ENCODE assay signal across 14 cellular contexts in the genomic region with DNA sequence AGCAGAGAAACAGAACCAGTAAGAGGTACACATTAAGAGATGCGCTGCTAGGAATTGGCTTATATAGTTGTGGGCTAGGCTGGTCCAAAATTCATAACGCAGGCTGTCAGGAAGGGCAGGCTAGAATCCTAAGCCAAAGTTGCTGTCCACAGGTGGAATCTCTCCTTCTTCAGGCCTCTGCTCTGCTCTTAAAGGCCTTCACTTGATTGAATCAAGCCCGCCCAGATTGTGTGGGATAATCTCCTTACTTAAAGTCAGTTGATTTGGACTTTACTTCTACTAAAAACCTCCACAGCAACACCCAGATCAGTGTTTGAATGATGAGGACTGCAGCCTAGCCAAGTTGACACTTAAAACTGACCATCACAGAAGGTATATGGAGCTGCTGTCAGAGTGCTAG.
DNase-seq lines count a peak whose midpoint lies in the region; TF ChIP-seq lines count a peak whose summit lies in the region.
"Had no signal": no experiment of that assay in that cellular context is flagged by ENCODE, and none has a peak within 500 bp of the region (broad histone marks: within the 10 kb centered on the region; RNA-seq: fewer than 3 reads in every experiment).

No MANE protein-coding gene starts in this region.

- H3K36me3 Mint-ChIP-seq in neural progenitor cell = peaks cover 3% of the 10 kb centered on the region
- H3K36me3 Mint-ChIP-seq: CD4-positive, alpha-beta memory T cell had no signal

- intact Hi-C loops in adrenal gland (cut with DNase I) = no loop called here

- H2BK5ac ChIP-seq in mesenchymal stem cell (ENCODE audit: low read depth, low read length, poor library complexity, severe bottlenecking) = no peak overlapping the region

- peak overlapping the region in 9 of 11 experiments; percentile 54 to 76 (median 67); a peak in 17 of 22 replicates for H3K4me2 ChIP-seq in BLaER1 treated with 17β-estradiol and CSF1 and Interleukin-3, amounts not matched to agents 10 nM and 100 nM
- H3K4me2 ChIP-seq in mesenchymal stem cell (ENCODE audit: low read length, poor library complexity, severe bottlenecking) (no peak overlapping the region), neural progenitor cell (no peak overlapping the region)

- no peak overlapping the region for H3K4me3 Mint-ChIP-seq in neural progenitor cell
- H3K4me3 Mint-ChIP-seq: CD4-positive, alpha-beta memory T cell had no signal

- no peak overlapping the region for H4K91ac ChIP-seq in mesenchymal stem cell (ENCODE audit: low read length)

- no peak overlapping the region for H3K9ac ChIP-seq in BLaER1 treated with 17β-estradiol and CSF1 and Interleukin-3, amounts not matched to agents 10 nM and 100 nM
- H3K9ac ChIP-seq in mesenchymal stem cell (ENCODE audit: low read length) (peak overlapping the region; percentile 51), neural progenitor cell (no peak overlapping the region)

- DNase-seq in adrenal gland (peak in 2 of 7 donors; percentile 11 to 14), mesenchymal stem cell (no peak), suprapubic skin (ENCODE audit: low spot score in 2 of 2) (peak in 1 of 2 donors; percentile 55), DMS 273 (lab: John Stamatoyannopoulos, UW; ENCODE audit: unreplicated experiment) (no peak), nucleus accumbens (lab: John Stamatoyannopoulos, UW) (no peak), neural progenitor cell (ENCODE audit: low spot score) (no peak)
- DNase-seq: Calu3; CD4-positive, alpha-beta memory T cell; NCI-H1105 treated with DMSO at 0.1 percent for 48 hours; NCI-H1694 treated with DMSO at 0.1 percent for 48 hours; NCI-H2107; NCI-H2227 treated with DMSO at 0.1 percent for 48 hours; NCI-H524 had no signal

- H3K4me3 ChIP-seq in BLaER1 treated with 17β-estradiol and CSF1 and Interleukin-3, amounts not matched to agents 10 nM and 100 nM = no peak overlapping the region
- no peak overlapping the region for H3K4me3 ChIP-seq in adrenal gland
- no peak overlapping the region for H3K4me3 ChIP-seq in mesenchymal stem cell (ENCODE audit: insufficient read depth in 1 of 2, low read depth in 1 of 2, low read length in 2 of 2)
- H3K4me3 ChIP-seq in suprapubic skin = no peak overlapping the region
- H3K4me3 ChIP-seq in neural progenitor cell = no peak overlapping the region

- H3K79me2 ChIP-seq in neural progenitor cell (ENCODE audit: low read depth) = no peaks in the 10 kb centered on the region

- no peak overlapping the region for H3K14ac ChIP-seq in mesenchymal stem cell (ENCODE audit: low read length in 2 of 2)

- no peak overlapping the region for H2BK12ac ChIP-seq in mesenchymal stem cell (ENCODE audit: low read length in 2 of 2)

- no peak overlapping the region for H2BK120ac ChIP-seq in mesenchymal stem cell (ENCODE audit: low read depth, low read length)

- no peak overlapping the region for H3K18ac ChIP-seq in mesenchymal stem cell (ENCODE audit: low read depth in 1 of 2, low read length in 2 of 2)

- H2BK15ac ChIP-seq in mesenchymal stem cell (ENCODE audit: low read depth, poor library complexity, severe bottlenecking) = no peak overlapping the region

- H3K23ac ChIP-seq in mesenchymal stem cell (ENCODE audit: low read length in 2 of 2) = no peak overlapping the region

- TF ChIP-seq CTCF in adrenal gland (IDR thresholded peaks at IDR 0.05) (no peak), suprapubic skin (IDR thresholded peaks at IDR 0.05) (no peak), neural progenitor cell (IDR thresholded peaks at IDR 0.05) (no peak)

- no peak overlapping the region for H3K27ac Mint-ChIP-seq in neural progenitor cell

- H3K27me3 Mint-ChIP-seq in neural progenitor cell (ENCODE audit: insufficient read depth, low read depth) = peaks cover 5% of the 10 kb centered on the region
- H3K27me3 Mint-ChIP-seq: CD4-positive, alpha-beta memory T cell had no signal

- H2AFZ ChIP-seq in mesenchymal stem cell (ENCODE audit: low read depth, low read length) (no peak overlapping the region), neural progenitor cell (replicated peaks) (no peak overlapping the region)

- peaks cover 3% of the 10 kb centered on the region for H3K4me1 Mint-ChIP-seq in neural progenitor cell
- H3K4me1 Mint-ChIP-seq: CD4-positive, alpha-beta memory T cell had no signal

- no peaks in the 10 kb centered on the region for H3K36me3 ChIP-seq in BLaER1 treated with 17β-estradiol and CSF1 and Interleukin-3, amounts not matched to agents 10 nM and 100 nM
- H3K36me3 ChIP-seq in adrenal gland (replicated peaks in 1 of 2) = no peaks in the 10 kb centered on the region
- H3K36me3 ChIP-seq in mesenchymal stem cell (ENCODE audit: control insufficient read depth in 1 of 2, insufficient read depth in 2 of 2, low read depth in 1 of 2, low read length in 2 of 2) = no peaks in the 10 kb centered on the region
- H3K36me3 ChIP-seq in suprapubic skin = no peaks in the 10 kb centered on the region
- H3K36me3 ChIP-seq in neural progenitor cell = no peaks in the 10 kb centered on the region

- H3K9me3 Mint-ChIP-seq in neural progenitor cell = peaks cover 7% of the 10 kb centered on the region
- H3K9me3 Mint-ChIP-seq: CD4-positive, alpha-beta memory T cell had no signal

- H2AK5ac ChIP-seq in mesenchymal stem cell (ENCODE audit: low read length, severe bottlenecking) = no peak overlapping the region

- no peaks in the 10 kb centered on the region; a peak in 2 of 22 replicates for H4K20me1 ChIP-seq in BLaER1 treated with 17β-estradiol and CSF1 and Interleukin-3, amounts not matched to agents 10 nM and 100 nM
- no peaks in the 10 kb centered on the region for H4K20me1 ChIP-seq in neural progenitor cell (ENCODE audit: low read depth)

- no peaks in the 10 kb centered on the region; a peak in 1 of 22 replicates for H3K27me3 ChIP-seq in BLaER1 treated with 17β-estradiol and CSF1 and Interleukin-3, amounts not matched to agents 10 nM and 100 nM
- no peaks in the 10 kb centered on the region for H3K27me3 ChIP-seq in adrenal gland
- no peaks in the 10 kb centered on the region for H3K27me3 ChIP-seq in mesenchymal stem cell (ENCODE audit: control insufficient read depth in 1 of 2, insufficient read depth in 1 of 2, low read length in 2 of 2)
- no peaks in the 10 kb centered on the region for H3K27me3 ChIP-seq in suprapubic skin
- no peaks in the 10 kb centered on the region for H3K27me3 ChIP-seq in neural progenitor cell

- H3K4ac ChIP-seq in mesenchymal stem cell (ENCODE audit: low read depth in 1 of 2, low read length in 2 of 2) = no peak overlapping the region

- no peak overlapping the region for H4K8ac ChIP-seq in mesenchymal stem cell (ENCODE audit: low read length)

- no peaks in the 10 kb centered on the region for H3K79me1 ChIP-seq in mesenchymal stem cell (replicated peaks; ENCODE audit: low read length, poor library complexity, severe bottlenecking)

- H3F3A ChIP-seq in neural progenitor cell (ENCODE audit: low read depth) = no peaks in the 10 kb centered on the region

- H3K4me1 ChIP-seq in BLaER1 treated with 17β-estradiol and CSF1 and Interleukin-3, amounts not matched to agents 10 nM and 100 nM = peaks cover 7 to 32% (median 24%) of the 10 kb centered on the region in 10 experiments; a peak in 19 of 20 replicates
- peaks cover 23 to 27% of the 10 kb centered on the region in 2 donors for H3K4me1 ChIP-seq in adrenal gland (replicated peaks in 1 of 2)
- H3K4me1 ChIP-seq in mesenchymal stem cell (ENCODE audit: control insufficient read depth, insufficient read depth, low read depth, low read length) = peaks cover 17% of the 10 kb centered on the region
- H3K4me1 ChIP-seq in suprapubic skin = peaks cover 47% of the 10 kb centered on the region
- H3K4me1 ChIP-seq in neural progenitor cell = peaks cover 8% of the 10 kb centered on the region

- no peak for TF ChIP-seq EP300 in suprapubic skin (IDR thresholded peaks at IDR 0.05)

- TF ChIP-seq POLR2A in adrenal gland (IDR thresholded peaks at IDR 0.05) = no peak
- no peak for TF ChIP-seq POLR2A in suprapubic skin (IDR thresholded peaks at IDR 0.05)

- H3K9me3 ChIP-seq in BLaER1 treated with 17β-estradiol and CSF1 and Interleukin-3, amounts not matched to agents 10 nM and 100 nM (replicated peaks in 1 of 11) = peaks cover 0 to 5% (median 0%) of the 10 kb centered on the region in 11 experiments; a peak in 3 of 22 replicates
- H3K9me3 ChIP-seq in adrenal gland (replicated peaks in 1 of 3) = no peaks in the 10 kb centered on the region
- H3K9me3 ChIP-seq in mesenchymal stem cell (ENCODE audit: control insufficient read depth, low read length) = no peaks in the 10 kb centered on the region
- no peaks in the 10 kb centered on the region for H3K9me3 ChIP-seq in suprapubic skin
- no peaks in the 10 kb centered on the region for H3K9me3 ChIP-seq in neural progenitor cell (ENCODE audit: low read depth)

- no peak overlapping the region for H3K27ac ChIP-seq in BLaER1 treated with 17β-estradiol and CSF1 and Interleukin-3, amounts not matched to agents 10 nM and 100 nM
- H3K27ac ChIP-seq in adrenal gland (peak overlapping the region in 3 of 5 donors; percentile 38 to 91 (median 77)), mesenchymal stem cell (ENCODE audit: low read length, poor library complexity, severe bottlenecking) (no peak overlapping the region), suprapubic skin (peak overlapping the region; percentile 54), neural progenitor cell (no peak overlapping the region)

- WGBS in adrenal gland, 4 donors = 67 to 96% (median 89%) methylated on average over 3 of the region's 3 CpGs
- 76% methylated on average over 3 of the region's 3 CpGs for WGBS in mesenchymal stem cell
- WGBS in suprapubic skin = 51% methylated on average over 3 of the region's 3 CpGs

Comparison
In these comparisons a context has a peak if more than half of its experiments do, and no peak if none do; other contexts are left out.
1. H3K27ac ChIP-seq: peak in adrenal gland (3 of 5) and suprapubic skin (single experiment); none in BLaER1 treated with 17β-estradiol and CSF1 and Interleukin-3, amounts not matched to agents 10 nM and 100 nM (0 of 11), mesenchymal stem cell (single experiment) and neural progenitor cell (single experiment).
2. H3K4me2 ChIP-seq: peak in BLaER1 treated with 17β-estradiol and CSF1 and Interleukin-3, amounts not matched to agents 10 nM and 100 nM (9 of 11); none in mesenchymal stem cell (single experiment) and neural progenitor cell (single experiment).